ENCODE assay signal across 23 cellular contexts in genomic region chr17:73388578-73388905, GRCh38.
DNase-seq lines count a peak whose midpoint lies in the region; ATAC-seq, FAIRE-seq and TF ChIP-seq lines count a peak whose summit lies in the region.
"Had no signal": no experiment of that assay in that cellular context is flagged by ENCODE, and none has a peak within 500 bp of the region (broad histone marks: within the 10 kb centered on the region; RNA-seq: fewer than 3 reads in every experiment).

No MANE protein-coding gene starts in this region.

- no peaks in the 10 kb centered on the region for H3K79me1 ChIP-seq in mesenchymal stem cell (replicated peaks; ENCODE audit: low read length, poor library complexity, severe bottlenecking)

- H3K9ac ChIP-seq in HepG2 (ENCODE audit: insufficient read depth, low read depth, low read length), result no peak overlapping the region
- H3K9ac ChIP-seq in mesenchymal stem cell (ENCODE audit: low read length), result peak overlapping the region; percentile 63
- H3K9ac ChIP-seq: BLaER1 treated with 17β-estradiol and CSF1 and Interleukin-3, amounts not matched to agents 10 nM and 100 nM had no signal

- H3K9me3 Mint-ChIP-seq in naive thymus-derived CD4-positive, alpha-beta T cell, result no peaks in the 10 kb centered on the region
- H3K9me3 Mint-ChIP-seq: CD4-positive, alpha-beta T cell; CD8-positive, alpha-beta T cell had no signal

- H3K4me2 ChIP-seq in HepG2 (ENCODE audit: low read depth, low read length) (no peak overlapping the region), mesenchymal stem cell (ENCODE audit: low read length, poor library complexity, severe bottlenecking) (no peak overlapping the region)
- H3K4me2 ChIP-seq: A549; BLaER1 treated with 17β-estradiol and CSF1 and Interleukin-3, amounts not matched to agents 10 nM and 100 nM had no signal

- BruUV-seq in HepG2 (replicated peaks; lab: Mats Ljungman, UMichigan), result no TSS peak

- H3K4me1 Mint-ChIP-seq in naive thymus-derived CD4-positive, alpha-beta T cell, result no peaks in the 10 kb centered on the region
- H3K4me1 Mint-ChIP-seq: B cell had no signal

- no peaks in the 10 kb centered on the region; the same call in 1 of the 2 replicates for H4K20me1 ChIP-seq in HepG2 (ENCODE audit: insufficient read depth, low read length)
- H4K20me1 ChIP-seq: BLaER1 treated with 17β-estradiol and CSF1 and Interleukin-3, amounts not matched to agents 10 nM and 100 nM had no signal

- H3K18ac ChIP-seq in mesenchymal stem cell (ENCODE audit: low read depth in 1 of 2, low read length in 2 of 2), result no peak overlapping the region

- TF ChIP-seq EP300 in HepG2 (IDR thresholded peaks at IDR 0.05; ENCODE audit: low read depth in 2 of 2, low read length in 2 of 2) (no peak), HepG2 (CRISPR knock-in tag; IDR thresholded peaks at IDR 0.05; ENCODE audit: borderline replicate concordance) (no peak)

- TF ChIP-seq POLR2A in HepG2 (IDR thresholded peaks at IDR 0.05; ENCODE audit: insufficient read depth in 1 of 2, low read depth in 2 of 2, low read length in 2 of 2), result no peak
- TF ChIP-seq POLR2A in right lobe of liver (IDR thresholded peaks at IDR 0.05), result no peak

- no peak overlapping the region for H2AK5ac ChIP-seq in mesenchymal stem cell (ENCODE audit: low read length, severe bottlenecking)

- no peak for FAIRE-seq in HepG2 (lab: Jason Lieb, UNC)
- FAIRE-seq: A549, D721Med, GM12891, GM19239 had no signal

- in situ Hi-C loops in HepG2 (cut with HindIII; ENCODE audit: extremely low pct_ligation_motif_present, low pct_unique_long_range_greater_than_20kb), result loop anchor here (25.0 kb wide), 1 partner anchor 426 kb away; no protein-coding TSS in a partner anchor

- CTCF ChIA-PET in HepG2 (lab: Yijun Ruan, JAX; ENCODE audit: low intra/inter-chr PET ratio, low total read pairs), result no interaction called here
- CTCF ChIA-PET in naive thymus-derived CD4-positive, alpha-beta T cell (lab: Charles Lee), result no interaction called here

- no peak overlapping the region for H3K4ac ChIP-seq in mesenchymal stem cell (ENCODE audit: low read depth in 1 of 2, low read length in 2 of 2)

- DNase-seq in HepG2 (ENCODE audit: low spot score) (no peak), right lobe of liver (no peak), mesenchymal stem cell (no peak), GF-D8 (lab: John Stamatoyannopoulos, UW) (no peak)
- no peak for DNase-seq in naive thymus-derived CD4-positive, alpha-beta T cell
- DNase-seq: AML-193; Caco-2; Calu3; CD4-positive, alpha-beta T cell; CD8-positive, alpha-beta T cell; DMS153; DMS53; DMS79; DND-41; GDM1 had no signal

- no peak overlapping the region for H2BK15ac ChIP-seq in mesenchymal stem cell (ENCODE audit: low read depth, poor library complexity, severe bottlenecking)

- H3K27ac ChIP-seq in HepG2 (ENCODE audit: extremely low read length, insufficient read depth, low read length), result no peak overlapping the region
- H3K27ac ChIP-seq in right lobe of liver, result no peak overlapping the region
- H3K27ac ChIP-seq in mesenchymal stem cell (ENCODE audit: low read length, poor library complexity, severe bottlenecking), result no peak overlapping the region
- H3K27ac ChIP-seq in naive thymus-derived CD4-positive, alpha-beta T cell (ENCODE audit: low read depth, low read length), result no peak overlapping the region
- H3K27ac ChIP-seq: 22Rv1; A549; BLaER1 treated with 17β-estradiol and CSF1 and Interleukin-3, amounts not matched to agents 10 nM and 100 nM; C4-2B had no signal

- H2AFZ ChIP-seq in HepG2 (ENCODE audit: low read length) (no peak overlapping the region), mesenchymal stem cell (ENCODE audit: low read depth, low read length) (no peak overlapping the region)

- no peak overlapping the region for H3K23ac ChIP-seq in mesenchymal stem cell (ENCODE audit: low read length in 2 of 2)

- H2BK12ac ChIP-seq in mesenchymal stem cell (ENCODE audit: low read length in 2 of 2), result no peak overlapping the region

- no peak overlapping the region for H3K27ac Mint-ChIP-seq in naive thymus-derived CD4-positive, alpha-beta T cell
- H3K27ac Mint-ChIP-seq: B cell; CD4-positive, alpha-beta T cell; CD8-positive, alpha-beta T cell had no signal

- ATAC-seq in HepG2 (no peak), right lobe of liver (no peak)
- no peak for ATAC-seq in naive thymus-derived CD4-positive, alpha-beta T cell
- ATAC-seq: CD8-positive, alpha-beta T cell had no signal

- no peak for TF ChIP-seq CTCF in HepG2 (CRISPR knock-in tag; IDR thresholded peaks at IDR 0.05)
- no peak for TF ChIP-seq CTCF in right lobe of liver (IDR thresholded peaks at IDR 0.05)

- no peak overlapping the region for H3K4me3 Mint-ChIP-seq in naive thymus-derived CD4-positive, alpha-beta T cell
- H3K4me3 Mint-ChIP-seq: B cell; CD4-positive, alpha-beta T cell; CD8-positive, alpha-beta T cell had no signal

- intact Hi-C loops in HepG2 (cut with micrococcal nuclease; ENCODE audit: unreplicated experiment), result no loop called here
- intact Hi-C loops in right lobe of liver (cut with DNase I), result no loop called here
- intact Hi-C loops in naive thymus-derived CD4-positive, alpha-beta T cell (cut with micrococcal nuclease), result no loop called here

- H3K14ac ChIP-seq in mesenchymal stem cell (ENCODE audit: low read length in 2 of 2), result no peak overlapping the region

- H2BK5ac ChIP-seq in mesenchymal stem cell (ENCODE audit: low read depth, low read length, poor library complexity, severe bottlenecking), result no peak overlapping the region

- H3K4me1 ChIP-seq in HepG2 (ENCODE audit: insufficient read depth, low read length) (no peaks in the 10 kb centered on the region), right lobe of liver (no peaks in the 10 kb centered on the region), mesenchymal stem cell (ENCODE audit: control insufficient read depth, insufficient read depth, low read depth, low read length) (peaks cover 12% of the 10 kb centered on the region)
- H3K4me1 ChIP-seq in naive thymus-derived CD4-positive, alpha-beta T cell (ENCODE audit: control insufficient read depth in 2 of 2, insufficient read depth in 2 of 2, low read length in 2 of 2), result no peaks in the 10 kb centered on the region
- H3K4me1 ChIP-seq: A549, Caco-2 had no signal

- no peak overlapping the region for H3K4me3 ChIP-seq in HepG2 (replicated peaks in 1 of 3; ENCODE audit: insufficient read depth in 1 of 3, low read depth in 2 of 3, low read length in 3 of 3)
- no peak overlapping the region for H3K4me3 ChIP-seq in right lobe of liver
- no peak overlapping the region for H3K4me3 ChIP-seq in mesenchymal stem cell (ENCODE audit: insufficient read depth in 1 of 2, low read depth in 1 of 2, low read length in 2 of 2)
- H3K4me3 ChIP-seq in naive thymus-derived CD4-positive, alpha-beta T cell (ENCODE audit: low read length), result no peak overlapping the region
- H3K4me3 ChIP-seq: A549; BLaER1 treated with 17β-estradiol and CSF1 and Interleukin-3, amounts not matched to agents 10 nM and 100 nM had no signal

- H3K27me3 Mint-ChIP-seq in naive thymus-derived CD4-positive, alpha-beta T cell, result no peaks in the 10 kb centered on the region
- H3K27me3 Mint-ChIP-seq: B cell; CD4-positive, alpha-beta T cell had no signal

- POLR2A ChIA-PET in HepG2 (lab: Yijun Ruan, JAX), result no interaction called here
- POLR2A ChIA-PET in naive thymus-derived CD4-positive, alpha-beta T cell (lab: Charles Lee), result no interaction called here

- no peaks in the 10 kb centered on the region for H3K36me3 ChIP-seq in HepG2 (replicated peaks in 1 of 2; ENCODE audit: control insufficient read depth in 1 of 2, insufficient read depth in 2 of 2, low read length in 2 of 2)
- no peaks in the 10 kb centered on the region for H3K36me3 ChIP-seq in right lobe of liver
- peaks cover 0 to 2% of the 10 kb centered on the region in 2 experiments for H3K36me3 ChIP-seq in mesenchymal stem cell (ENCODE audit: control insufficient read depth in 1 of 2, insufficient read depth in 2 of 2, low read depth in 1 of 2, low read length in 2 of 2)
- H3K36me3 ChIP-seq in naive thymus-derived CD4-positive, alpha-beta T cell (ENCODE audit: control insufficient read depth in 2 of 3, insufficient read depth in 3 of 3, low read length in 3 of 3), result peaks cover 0 to 16% (median 0%) of the 10 kb centered on the region in 3 experiments

- H4K91ac ChIP-seq in mesenchymal stem cell (ENCODE audit: low read length), result no peak overlapping the region

- peaks cover 33 to 82% of the 10 kb centered on the region in 2 experiments for H3K27me3 ChIP-seq in HepG2 (ENCODE audit: control insufficient read depth in 1 of 2, insufficient read depth in 2 of 2, low read length in 2 of 2)
- no peaks in the 10 kb centered on the region for H3K27me3 ChIP-seq in right lobe of liver
- peaks cover 6 to 42% of the 10 kb centered on the region in 2 experiments for H3K27me3 ChIP-seq in mesenchymal stem cell (ENCODE audit: control insufficient read depth in 1 of 2, insufficient read depth in 1 of 2, low read length in 2 of 2)
- H3K27me3 ChIP-seq in naive thymus-derived CD4-positive, alpha-beta T cell (ENCODE audit: control insufficient read depth in 2 of 2, insufficient read depth in 2 of 2, low read length in 2 of 2), result no peaks in the 10 kb centered on the region
- H3K27me3 ChIP-seq: BLaER1 treated with 17β-estradiol and CSF1 and Interleukin-3, amounts not matched to agents 10 nM and 100 nM had no signal

- H2BK120ac ChIP-seq in mesenchymal stem cell (ENCODE audit: low read depth, low read length), result no peak overlapping the region

- H3K79me2 ChIP-seq in HepG2 (ENCODE audit: insufficient read depth, low read length), result no peaks in the 10 kb centered on the region

- TF ChIP-seq RAD21 in HepG2 (CRISPR knock-in tag; IDR thresholded peaks at IDR 0.05), result no peak

- peaks cover 0 to 23% (median 10%) of the 10 kb centered on the region in 5 donors for H3K36me3 Mint-ChIP-seq in naive thymus-derived CD4-positive, alpha-beta T cell

- no peak overlapping the region for H4K8ac ChIP-seq in mesenchymal stem cell (ENCODE audit: low read length)

- H3K9me3 ChIP-seq in HepG2 (ENCODE audit: low read length) (no peaks in the 10 kb centered on the region), right lobe of liver (no peaks in the 10 kb centered on the region), mesenchymal stem cell (ENCODE audit: control insufficient read depth, low read length) (no peaks in the 10 kb centered on the region)
- no peaks in the 10 kb centered on the region for H3K9me3 ChIP-seq in naive thymus-derived CD4-positive, alpha-beta T cell (ENCODE audit: control insufficient read depth in 2 of 3, low read length in 3 of 3)
- H3K9me3 ChIP-seq: A549; BLaER1 treated with 17β-estradiol and CSF1 and Interleukin-3, amounts not matched to agents 10 nM and 100 nM; Caco-2 had no signal

TF ChIP-seq in HepG2, 621 proteins besides CTCF, POLR2A, EP300 and RAD21 (continues in another document):
- TF ChIP-seq ZNF558 (CRISPR knock-in tag; IDR thresholded peaks at IDR 0.05; ENCODE audit: borderline replicate concordance), result no peak
- no peak for TF ChIP-seq ZNF547 (CRISPR knock-in tag; IDR thresholded peaks at IDR 0.05)
